1 cellular context compared by ENCODE assay signal in genomic region chr2:222860740-222861410, GRCh38.
TF ChIP-seq lines count a peak whose summit lies in the region.

ACSL3 (plus strand) TSS chr2:222861036; CDS start chr2:222908773, 47,737 bp downstream.

TF ChIP-seq in H1, 55 proteins besides CTCF, POLR2A, EP300 and RAD21:
- TF ChIP-seq POU5F1 (IDR thresholded peaks at IDR 0.05; ENCODE audit: low read depth, low read length) (no peak), NANOG (IDR thresholded peaks at IDR 0.05; ENCODE audit: insufficient read depth, low read depth, low read length, poor library complexity, severe bottlenecking) (peak; percentile 67), EZH2 (IDR thresholded peaks at IDR 0.05; ENCODE audit: low read depth, low read length, severe bottlenecking) (no peak), GTF2F1 (IDR thresholded peaks at IDR 0.05; ENCODE audit: borderline replicate concordance, low read depth, low read length) (peak; percentile 90), JUN (IDR thresholded peaks at IDR 0.05; ENCODE audit: low read depth, low read length) (no peak), SUZ12 (IDR thresholded peaks at IDR 0.05; ENCODE audit: low read length) (no peak), RBBP5 (IDR thresholded peaks at IDR 0.05; ENCODE audit: borderline replicate concordance, low read depth, low read length) (peak; percentile 95), TEAD4 (IDR thresholded peaks at IDR 0.05; ENCODE audit: low read depth, low read length) (no peak), SIRT6 (IDR thresholded peaks at IDR 0.05; ENCODE audit: low read length) (no peak), ASH2L (IDR thresholded peaks at IDR 0.05; ENCODE audit: low read length) (peak; percentile 90), CBX5 (IDR thresholded peaks at IDR 0.05; ENCODE audit: low read depth, low read length) (no peak), SIX5 (IDR thresholded peaks at IDR 0.05; ENCODE audit: low read depth, low read length) (no peak), MAX (IDR thresholded peaks at IDR 0.05) (peak; percentile 69), NRF1 (IDR thresholded peaks at IDR 0.05; ENCODE audit: low read depth, low read length) (no peak), CEBPB (IDR thresholded peaks at IDR 0.05; ENCODE audit: low read depth, low read length) (no peak), POLR2AphosphoS5 (IDR thresholded peaks at IDR 0.05; ENCODE audit: low read depth, low read length) (peak; percentile 98), CTBP2 (IDR thresholded peaks at IDR 0.05; ENCODE audit: borderline replicate concordance, insufficient read depth, insufficient read length, low read length) (no peak), SP2 (IDR thresholded peaks at IDR 0.05; ENCODE audit: low read length) (no peak), HDAC2 (IDR thresholded peaks at IDR 0.05; ENCODE audit: borderline replicate concordance in 1 of 2, low read depth in 2 of 2, low read length in 2 of 2) (0 out of 4 replicates have a peak, but pooled peaks of 1 of the 2 experiments have one; percentile 56), MAFK (IDR thresholded peaks at IDR 0.05; ENCODE audit: low read depth, low read length) (no peak), BCL11A (IDR thresholded peaks at IDR 0.05; ENCODE audit: low read depth in 2 of 2, low read length in 2 of 2) (no peak), RFX5 (IDR thresholded peaks at IDR 0.05; ENCODE audit: borderline replicate concordance, low read depth, low read length) (no peak), SIN3A (conservative IDR thresholded peaks at IDR 0.05 in 1 of 2, IDR thresholded peaks at IDR 0.05 in 1 of 2; ENCODE audit: low read depth in 1 of 2, low read length in 2 of 2) (no peak), YY1 (IDR thresholded peaks at IDR 0.05; ENCODE audit: low read depth, low read length) (no peak), TCF12 (IDR thresholded peaks at IDR 0.05; ENCODE audit: low read depth, low read length) (no peak), TAF1 (IDR thresholded peaks at IDR 0.05; ENCODE audit: low read depth, low read length) (peak; percentile 99), ATF2 (IDR thresholded peaks at IDR 0.05; ENCODE audit: low read length) (no peak), KDM4A (IDR thresholded peaks at IDR 0.05; ENCODE audit: low read depth, low read length, severe bottlenecking) (peak; percentile 22), KDM1A (IDR thresholded peaks at IDR 0.05; ENCODE audit: borderline replicate concordance, low read length) (no peak), KDM5A (IDR thresholded peaks at IDR 0.05; ENCODE audit: low read length) (0 out of 2 replicates have a peak, but pooled peaks have one; percentile 23), SRF (IDR thresholded peaks at IDR 0.05; ENCODE audit: low read depth, low read length) (0 out of 2 replicates have a peak, but pooled peaks have one; percentile 1), CHD2 (IDR thresholded peaks at IDR 0.05; ENCODE audit: low read length) (no peak), SP4 (IDR thresholded peaks at IDR 0.05; ENCODE audit: low read length) (no peak), TAF7 (optimal IDR thresholded peaks at IDR 0.05; ENCODE audit: borderline replicate concordance, low read depth, low read length) (peak; percentile 99), RNF2 (IDR thresholded peaks at IDR 0.05; ENCODE audit: borderline replicate concordance, low read depth, low read length, missing control alignments, poor library complexity, severe bottlenecking) (no peak), FOSL1 (IDR thresholded peaks at IDR 0.05; ENCODE audit: insufficient read depth, low read depth, low read length) (no peak), ZNF274 (IDR thresholded peaks at IDR 0.05; ENCODE audit: borderline replicate concordance, extremely low read depth, low read length) (no peak), RXRA (IDR thresholded peaks at IDR 0.05; ENCODE audit: insufficient read depth, low read depth, low read length) (peak; percentile 91; the same call in 1 of the 2 replicates), BRCA1 (IDR thresholded peaks at IDR 0.05; ENCODE audit: low read depth, low read length) (no peak), BACH1 (IDR thresholded peaks at IDR 0.05; ENCODE audit: low read length) (no peak; the same call in 1 of the 2 replicates), EGR1 (IDR thresholded peaks at IDR 0.05; ENCODE audit: borderline replicate concordance, low read depth, low read length) (0 out of 2 replicates have a peak, but pooled peaks have one; percentile 60), TBP (IDR thresholded peaks at IDR 0.05; ENCODE audit: low read depth, low read length) (peak; percentile 97), PHF8 (conservative IDR thresholded peaks at IDR 0.05; ENCODE audit: low read depth, low read length) (peak; percentile 87), SP1 (IDR thresholded peaks at IDR 0.05; ENCODE audit: low read depth, low read length) (no peak; the same call in 1 of the 2 replicates), SAP30 (IDR thresholded peaks at IDR 0.05; ENCODE audit: insufficient read depth, insufficient replicate concordance, low read length) (no peak), CBX8 (IDR thresholded peaks at IDR 0.05; ENCODE audit: borderline replicate concordance, low read depth, low read length) (no peak), CREB1 (IDR thresholded peaks at IDR 0.05) (peak; percentile 86), JUND (IDR thresholded peaks at IDR 0.05; ENCODE audit: low read length) (no peak), GABPA (IDR thresholded peaks at IDR 0.05; ENCODE audit: borderline replicate concordance, insufficient read depth, low read length) (no peak), HDAC6 (IDR thresholded peaks at IDR 0.05; ENCODE audit: low read depth, low read length) (no peak), ATF3 (IDR thresholded peaks at IDR 0.05; ENCODE audit: insufficient read depth, low read depth, low read length) (peak; percentile 59; the same call in 1 of the 2 replicates), CHD1 (IDR thresholded peaks at IDR 0.05; ENCODE audit: low read depth, low read length) (no peak)
- TF ChIP-seq, protein P1, sequence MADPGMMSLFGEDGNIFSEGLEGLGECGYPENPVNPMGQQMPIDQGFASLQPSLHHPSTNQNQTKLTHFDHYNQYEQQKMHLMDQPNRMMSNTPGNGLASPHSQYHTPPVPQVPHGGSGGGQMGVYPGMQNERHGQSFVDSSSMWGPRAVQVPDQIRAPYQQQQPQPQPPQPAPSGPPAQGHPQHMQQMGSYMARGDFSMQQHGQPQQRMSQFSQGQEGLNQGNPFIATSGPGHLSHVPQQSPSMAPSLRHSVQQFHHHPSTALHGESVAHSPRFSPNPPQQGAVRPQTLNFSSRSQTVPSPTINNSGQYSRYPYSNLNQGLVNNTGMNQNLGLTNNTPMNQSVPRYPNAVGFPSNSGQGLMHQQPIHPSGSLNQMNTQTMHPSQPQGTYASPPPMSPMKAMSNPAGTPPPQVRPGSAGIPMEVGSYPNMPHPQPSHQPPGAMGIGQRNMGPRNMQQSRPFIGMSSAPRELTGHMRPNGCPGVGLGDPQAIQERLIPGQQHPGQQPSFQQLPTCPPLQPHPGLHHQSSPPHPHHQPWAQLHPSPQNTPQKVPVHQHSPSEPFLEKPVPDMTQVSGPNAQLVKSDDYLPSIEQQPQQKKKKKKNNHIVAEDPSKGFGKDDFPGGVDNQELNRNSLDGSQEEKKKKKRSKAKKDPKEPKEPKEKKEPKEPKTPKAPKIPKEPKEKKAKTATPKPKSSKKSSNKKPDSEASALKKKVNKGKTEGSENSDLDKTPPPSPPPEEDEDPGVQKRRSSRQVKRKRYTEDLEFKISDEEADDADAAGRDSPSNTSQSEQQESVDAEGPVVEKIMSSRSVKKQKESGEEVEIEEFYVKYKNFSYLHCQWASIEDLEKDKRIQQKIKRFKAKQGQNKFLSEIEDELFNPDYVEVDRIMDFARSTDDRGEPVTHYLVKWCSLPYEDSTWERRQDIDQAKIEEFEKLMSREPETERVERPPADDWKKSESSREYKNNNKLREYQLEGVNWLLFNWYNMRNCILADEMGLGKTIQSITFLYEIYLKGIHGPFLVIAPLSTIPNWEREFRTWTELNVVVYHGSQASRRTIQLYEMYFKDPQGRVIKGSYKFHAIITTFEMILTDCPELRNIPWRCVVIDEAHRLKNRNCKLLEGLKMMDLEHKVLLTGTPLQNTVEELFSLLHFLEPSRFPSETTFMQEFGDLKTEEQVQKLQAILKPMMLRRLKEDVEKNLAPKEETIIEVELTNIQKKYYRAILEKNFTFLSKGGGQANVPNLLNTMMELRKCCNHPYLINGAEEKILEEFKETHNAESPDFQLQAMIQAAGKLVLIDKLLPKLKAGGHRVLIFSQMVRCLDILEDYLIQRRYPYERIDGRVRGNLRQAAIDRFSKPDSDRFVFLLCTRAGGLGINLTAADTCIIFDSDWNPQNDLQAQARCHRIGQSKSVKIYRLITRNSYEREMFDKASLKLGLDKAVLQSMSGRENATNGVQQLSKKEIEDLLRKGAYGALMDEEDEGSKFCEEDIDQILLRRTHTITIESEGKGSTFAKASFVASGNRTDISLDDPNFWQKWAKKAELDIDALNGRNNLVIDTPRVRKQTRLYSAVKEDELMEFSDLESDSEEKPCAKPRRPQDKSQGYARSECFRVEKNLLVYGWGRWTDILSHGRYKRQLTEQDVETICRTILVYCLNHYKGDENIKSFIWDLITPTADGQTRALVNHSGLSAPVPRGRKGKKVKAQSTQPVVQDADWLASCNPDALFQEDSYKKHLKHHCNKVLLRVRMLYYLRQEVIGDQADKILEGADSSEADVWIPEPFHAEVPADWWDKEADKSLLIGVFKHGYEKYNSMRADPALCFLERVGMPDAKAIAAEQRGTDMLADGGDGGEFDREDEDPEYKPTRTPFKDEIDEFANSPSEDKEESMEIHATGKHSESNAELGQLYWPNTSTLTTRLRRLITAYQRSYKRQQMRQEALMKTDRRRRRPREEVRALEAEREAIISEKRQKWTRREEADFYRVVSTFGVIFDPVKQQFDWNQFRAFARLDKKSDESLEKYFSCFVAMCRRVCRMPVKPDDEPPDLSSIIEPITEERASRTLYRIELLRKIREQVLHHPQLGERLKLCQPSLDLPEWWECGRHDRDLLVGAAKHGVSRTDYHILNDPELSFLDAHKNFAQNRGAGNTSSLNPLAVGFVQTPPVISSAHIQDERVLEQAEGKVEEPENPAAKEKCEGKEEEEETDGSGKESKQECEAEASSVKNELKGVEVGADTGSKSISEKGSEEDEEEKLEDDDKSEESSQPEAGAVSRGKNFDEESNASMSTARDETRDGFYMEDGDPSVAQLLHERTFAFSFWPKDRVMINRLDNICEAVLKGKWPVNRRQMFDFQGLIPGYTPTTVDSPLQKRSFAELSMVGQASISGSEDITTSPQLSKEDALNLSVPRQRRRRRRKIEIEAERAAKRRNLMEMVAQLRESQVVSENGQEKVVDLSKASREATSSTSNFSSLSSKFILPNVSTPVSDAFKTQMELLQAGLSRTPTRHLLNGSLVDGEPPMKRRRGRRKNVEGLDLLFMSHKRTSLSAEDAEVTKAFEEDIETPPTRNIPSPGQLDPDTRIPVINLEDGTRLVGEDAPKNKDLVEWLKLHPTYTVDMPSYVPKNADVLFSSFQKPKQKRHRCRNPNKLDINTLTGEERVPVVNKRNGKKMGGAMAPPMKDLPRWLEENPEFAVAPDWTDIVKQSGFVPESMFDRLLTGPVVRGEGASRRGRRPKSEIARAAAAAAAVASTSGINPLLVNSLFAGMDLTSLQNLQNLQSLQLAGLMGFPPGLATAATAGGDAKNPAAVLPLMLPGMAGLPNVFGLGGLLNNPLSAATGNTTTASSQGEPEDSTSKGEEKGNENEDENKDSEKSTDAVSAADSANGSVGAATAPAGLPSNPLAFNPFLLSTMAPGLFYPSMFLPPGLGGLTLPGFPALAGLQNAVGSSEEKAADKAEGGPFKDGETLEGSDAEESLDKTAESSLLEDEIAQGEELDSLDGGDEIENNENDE (IDR thresholded peaks at IDR 0.05; ENCODE audit: insufficient replicate concordance, low read length) = no peak
- TF ChIP-seq, protein P2, sequence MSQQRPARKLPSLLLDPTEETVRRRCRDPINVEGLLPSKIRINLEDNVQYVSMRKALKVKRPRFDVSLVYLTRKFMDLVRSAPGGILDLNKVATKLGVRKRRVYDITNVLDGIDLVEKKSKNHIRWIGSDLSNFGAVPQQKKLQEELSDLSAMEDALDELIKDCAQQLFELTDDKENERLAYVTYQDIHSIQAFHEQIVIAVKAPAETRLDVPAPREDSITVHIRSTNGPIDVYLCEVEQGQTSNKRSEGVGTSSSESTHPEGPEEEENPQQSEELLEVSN (IDR thresholded peaks at IDR 0.05) = no peak
- TF ChIP-seq, protein P3, sequence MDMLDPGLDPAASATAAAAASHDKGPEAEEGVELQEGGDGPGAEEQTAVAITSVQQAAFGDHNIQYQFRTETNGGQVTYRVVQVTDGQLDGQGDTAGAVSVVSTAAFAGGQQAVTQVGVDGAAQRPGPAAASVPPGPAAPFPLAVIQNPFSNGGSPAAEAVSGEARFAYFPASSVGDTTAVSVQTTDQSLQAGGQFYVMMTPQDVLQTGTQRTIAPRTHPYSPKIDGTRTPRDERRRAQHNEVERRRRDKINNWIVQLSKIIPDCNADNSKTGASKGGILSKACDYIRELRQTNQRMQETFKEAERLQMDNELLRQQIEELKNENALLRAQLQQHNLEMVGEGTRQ (IDR thresholded peaks at IDR 0.05; ENCODE audit: low read length) = peak; percentile 83
TF ChIP-seq in H1: peak in this region for 19.
